In genomic region chr17:79252886-79253285, GRCh38 we compare ENCODE assay signal across 18 cellular contexts.
"Had no signal": no experiment of that assay in that cellular context is flagged by ENCODE, and none has a peak within 500 bp of the region (broad histone marks: within the 10 kb centered on the region; RNA-seq: fewer than 3 reads in every experiment).

No MANE protein-coding gene starts in this region.

- H3K27me3 Mint-ChIP-seq: activated CD4-positive, alpha-beta memory T cell treated with anti-CD3 and anti-CD28 coated beads, Interleukin-2, amount 10 ng/mL, durations not matched to agents 7 days and 5 days had no signal

- H3K27ac Mint-ChIP-seq: activated CD4-positive, alpha-beta memory T cell treated with anti-CD3 and anti-CD28 coated beads, Interleukin-2, amount 10 ng/mL, durations not matched to agents 7 days and 5 days; activated CD8-positive, alpha-beta memory T cell treated with anti-CD3 and anti-CD28 coated beads, Interleukin-2, amount 10 ng/mL, durations not matched to agents 7 days and 5 days; activated naive CD4-positive, alpha-beta T cell treated with anti-CD3 and anti-CD28 coated beads for 36 hours; activated naive CD8-positive, alpha-beta T cell treated with anti-CD3 and anti-CD28 coated beads, Interleukin-2, amount 50 U/mL, for 24 hours; activated T-helper 17 cell treated with anti-CD3 and anti-CD28 coated beads, Interleukin-2, amount 50 U/mL, for 72 hours; progenitor cell of endocrine pancreas had no signal

- H3K4me3 Mint-ChIP-seq: activated CD4-positive, alpha-beta memory T cell treated with anti-CD3 and anti-CD28 coated beads, Interleukin-2, amount 10 ng/mL, durations not matched to agents 7 days and 5 days; activated CD8-positive, alpha-beta memory T cell treated with anti-CD3 and anti-CD28 coated beads, Interleukin-2, amount 10 ng/mL, durations not matched to agents 7 days and 5 days; activated naive CD4-positive, alpha-beta T cell treated with anti-CD3 and anti-CD28 coated beads for 36 hours; activated naive CD8-positive, alpha-beta T cell treated with anti-CD3 and anti-CD28 coated beads, Interleukin-2, amount 50 U/mL, for 24 hours; activated T-helper 17 cell treated with anti-CD3 and anti-CD28 coated beads, Interleukin-2, amount 50 U/mL, for 72 hours had no signal

- H3K4me1 Mint-ChIP-seq: activated CD4-positive, alpha-beta memory T cell treated with anti-CD3 and anti-CD28 coated beads, Interleukin-2, amount 10 ng/mL, durations not matched to agents 7 days and 5 days; activated CD8-positive, alpha-beta memory T cell treated with anti-CD3 and anti-CD28 coated beads, Interleukin-2, amount 10 ng/mL, durations not matched to agents 7 days and 5 days; activated naive CD8-positive, alpha-beta T cell treated with anti-CD3 and anti-CD28 coated beads, Interleukin-2, amount 50 U/mL, for 24 hours; activated T-helper 17 cell treated with anti-CD3 and anti-CD28 coated beads, Interleukin-2, amount 50 U/mL, for 72 hours had no signal

- H3K36me3 Mint-ChIP-seq: activated CD8-positive, alpha-beta memory T cell treated with anti-CD3 and anti-CD28 coated beads, Interleukin-2, amount 10 ng/mL, durations not matched to agents 7 days and 5 days had no signal

- H3K9me3 Mint-ChIP-seq: activated CD4-positive, alpha-beta memory T cell treated with anti-CD3 and anti-CD28 coated beads, Interleukin-2, amount 10 ng/mL, durations not matched to agents 7 days and 5 days; activated naive CD4-positive, alpha-beta T cell treated with anti-CD3 and anti-CD28 coated beads for 36 hours; activated naive CD8-positive, alpha-beta T cell treated with anti-CD3 and anti-CD28 coated beads, Interleukin-2, amount 50 U/mL, for 24 hours; activated T-helper 17 cell treated with anti-CD3 and anti-CD28 coated beads, Interleukin-2, amount 50 U/mL, for 72 hours had no signal

- DNase-seq: activated CD4-positive, alpha-beta memory T cell treated with anti-CD3 and anti-CD28 coated beads, Interleukin-2, amount 10 ng/mL, durations not matched to agents 7 days and 5 days; activated CD4-positive, alpha-beta T cell treated with anti-CD3 and anti-CD28 coated beads for 48 hours; activated CD4-positive, CD25-positive, alpha-beta regulatory T cell; activated CD8-positive, alpha-beta memory T cell treated with anti-CD3 and anti-CD28 coated beads, Interleukin-2, amount 10 ng/mL, durations not matched to agents 7 days and 5 days; activated naive CD4-positive, alpha-beta T cell treated with anti-CD3 and anti-CD28 coated beads for 36 hours; activated naive CD8-positive, alpha-beta T cell treated with anti-CD3 and anti-CD28 coated beads, Interleukin-2, amount 50 U/mL, for 24 hours; activated T-cell treated with anti-CD3 and anti-CD28 coated beads, Interleukin-2, amount 50 U/mL, for 1 hour; anterior cingulate cortex; brain microvascular endothelial cell; central memory CD4-positive, alpha-beta T cell; colonic mucosa; heart left ventricle; left lung; mammary epithelial cell; stimulated activated naive CD4-positive, alpha-beta T cell; upper lobe of right lung had no signal
